ENCODE assay signal across 8 cellular contexts in the genomic region with DNA sequence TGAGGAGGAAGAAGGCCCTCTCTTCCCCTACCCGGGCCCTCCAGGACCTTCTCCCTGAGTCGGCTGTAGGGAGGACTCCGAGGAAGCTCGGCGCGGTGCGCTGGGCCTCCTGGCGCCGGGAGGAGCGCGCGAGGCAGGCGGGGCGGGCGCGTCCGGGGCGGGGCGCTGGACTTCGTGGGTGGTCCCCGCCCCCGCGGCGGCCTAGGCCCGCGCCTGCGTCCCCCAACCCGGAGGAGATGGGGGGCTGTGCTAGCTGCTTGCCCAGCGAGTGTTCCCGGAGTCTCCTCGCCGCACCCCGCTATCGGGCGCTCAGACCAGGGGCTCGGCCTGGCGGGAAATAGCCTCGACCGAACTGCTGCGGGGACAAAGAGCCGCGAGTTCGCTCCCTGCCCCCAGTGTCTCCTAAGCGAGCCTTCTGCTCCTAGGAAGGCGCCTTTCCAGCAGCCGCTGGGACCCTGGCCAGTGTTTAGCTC. TPM values are rescaled to one million over a fixed set of nuclear protein-coding genes. Genes with fewer than 3 reads are reported as not detected.
A peak's percentile ranks its signal among the peaks of the same experiment; 100 is the strongest.
DNase-seq lines count a peak whose midpoint lies in the region; ATAC-seq and TF ChIP-seq lines count a peak whose summit lies in the region.

No MANE protein-coding gene starts in this region.

- peak; percentile 68 for ATAC-seq in esophagus mucosa
- no peak for ATAC-seq in GM18907 (IDR thresholded peaks at IDR 0.05; ENCODE audit: unreplicated experiment)

- H3K4me2 ChIP-seq in BLaER1 = peak overlapping the region; percentile 77

- TF ChIP-seq CTCF in HFF-Myc (IDR thresholded peaks at IDR 0.05; ENCODE audit: low read depth, low read length, missing control alignments) (no peak), neural crest cell (conservative IDR thresholded peaks at IDR 0.05) (no peak)

- H3K27me3 ChIP-seq in BLaER1 = peaks cover 36% of the 10 kb centered on the region

- peaks cover 15% of the 10 kb centered on the region for H3K27me3 Mint-ChIP-seq in activated CD4-positive, alpha-beta memory T cell treated with anti-CD3 and anti-CD28 coated beads for 36 hours
- H3K27me3 Mint-ChIP-seq in neural crest cell (ENCODE audit: low read depth) = peaks cover 23% of the 10 kb centered on the region

- peaks cover 47% of the 10 kb centered on the region for H3K36me3 ChIP-seq in BLaER1

- H3K4me3 ChIP-seq in BLaER1 (peak overlapping the region; percentile 61), HFF-Myc (replicated peaks; ENCODE audit: low read depth, low read length) (peak overlapping the region; percentile 32)

- H3K9me3 ChIP-seq in BLaER1 = no peaks in the 10 kb centered on the region

- no peaks in the 10 kb centered on the region for H4K20me1 ChIP-seq in BLaER1

- H3K27ac Mint-ChIP-seq in activated CD4-positive, alpha-beta memory T cell treated with anti-CD3 and anti-CD28 coated beads for 36 hours = no peak overlapping the region
- H3K27ac Mint-ChIP-seq in neural crest cell (ENCODE audit: unreplicated experiment) = peak overlapping the region; percentile 93

- H3K27ac ChIP-seq in BLaER1 = peak overlapping the region; percentile 72

- DNase-seq in HFF-Myc (ENCODE audit: extremely low read depth, low read depth) (no peak), neural crest cell (ENCODE audit: low read depth, low spot score) (peak; percentile 40), HT-29 (ENCODE audit: low spot score) (no peak), NCI-H446 treated with DMSO at 0.1 percent for 48 hours (lab: John Stamatoyannopoulos, UW) (no peak)
- peak; percentile 40 for DNase-seq in activated CD4-positive, alpha-beta memory T cell treated with anti-CD3 and anti-CD28 coated beads for 36 hours

- POLR2A ChIA-PET in activated CD4-positive, alpha-beta memory T cell treated with anti-CD3 and anti-CD28 coated beads for 36 hours (lab: Charles Lee) = no interaction called here

- intact Hi-C loops in activated CD4-positive, alpha-beta memory T cell treated with anti-CD3 and anti-CD28 coated beads for 36 hours (cut with micrococcal nuclease) = no loop called here

- no peaks in the 10 kb centered on the region for H3K36me3 Mint-ChIP-seq in activated CD4-positive, alpha-beta memory T cell treated with anti-CD3 and anti-CD28 coated beads for 36 hours
- peaks cover 2% of the 10 kb centered on the region for H3K36me3 Mint-ChIP-seq in neural crest cell (ENCODE audit: low read depth)

- CTCF ChIA-PET in activated CD4-positive, alpha-beta memory T cell treated with anti-CD3 and anti-CD28 coated beads for 36 hours (lab: Charles Lee) = interaction anchor here (1.2 to 3.5 kb wide), 2 partner anchors 31 to 41 kb away, joined by 3 to 13 read pairs; no protein-coding TSS in a partner anchor

- H3K4me1 ChIP-seq in BLaER1 = peaks cover 15% of the 10 kb centered on the region

- peaks cover 11% of the 10 kb centered on the region for H3K4me1 Mint-ChIP-seq in activated CD4-positive, alpha-beta memory T cell treated with anti-CD3 and anti-CD28 coated beads for 36 hours (ENCODE audit: low read depth)
- H3K4me1 Mint-ChIP-seq in neural crest cell = peaks cover 17% of the 10 kb centered on the region

- peak overlapping the region; percentile 66; the same call in 1 of the 2 replicates for H3K9ac ChIP-seq in BLaER1

- H3K4me3 Mint-ChIP-seq in activated CD4-positive, alpha-beta memory T cell treated with anti-CD3 and anti-CD28 coated beads for 36 hours = peak overlapping the region; percentile 57
- H3K4me3 Mint-ChIP-seq in neural crest cell = peak overlapping the region; percentile 77

- no peaks in the 10 kb centered on the region for H3K9me3 Mint-ChIP-seq in activated CD4-positive, alpha-beta memory T cell treated with anti-CD3 and anti-CD28 coated beads for 36 hours
- no peaks in the 10 kb centered on the region for H3K9me3 Mint-ChIP-seq in neural crest cell

RNA-seq across cellular contexts. Expression of gene SMO, which starts 19.2 kb away (rescaled TPM):
- total RNA-seq in activated CD4-positive, alpha-beta memory T cell treated with anti-CD3 and anti-CD28 coated beads for 36 hours = under 1 TPM; 0.12 to 0.21 TPM
- 7.1 TPM for total RNA-seq in esophagus mucosa
- 104 and 119 TPM in 2 replicates for total RNA-seq in neural crest cell
- not detected in 2 replicates for total RNA-seq in HT-29 (2014; rRNA removed; shearing (Covaris generic))

RNA-seq across cellular contexts. Expression of gene TSPAN33, which starts 24.7 kb away (rescaled TPM):
- 1 to 10 TPM; 3.3 to 4.1 TPM for total RNA-seq in activated CD4-positive, alpha-beta memory T cell treated with anti-CD3 and anti-CD28 coated beads for 36 hours
- total RNA-seq in esophagus mucosa (1.6 TPM), neural crest cell (15.9 and 16.7 TPM in 2 replicates)
- total RNA-seq in HT-29 (2014; rRNA removed; shearing (Covaris generic)) = 0.89 and 1.6 TPM in 2 replicates

RNA-seq across cellular contexts. Expression of gene AHCYL2, which starts 55.6 kb away (rescaled TPM):
- 10 to 100 TPM; 16.4 to 17.1 TPM for total RNA-seq in activated CD4-positive, alpha-beta memory T cell treated with anti-CD3 and anti-CD28 coated beads for 36 hours
- total RNA-seq in esophagus mucosa (25.9 TPM), neural crest cell (18.7 and 19.1 TPM in 2 replicates)
- 8.4 and 8.6 TPM in 2 replicates for total RNA-seq in HT-29 (2014; rRNA removed; shearing (Covaris generic))

Comparison
In these comparisons a context has a peak if more than half of its experiments do, and no peak if none do; other contexts are left out.
1. DNase-seq: peak in activated CD4-positive, alpha-beta memory T cell treated with anti-CD3 and anti-CD28 coated beads for 36 hours (single experiment) and neural crest cell (single experiment); none in HFF-Myc (single experiment), HT-29 (single experiment) and NCI-H446 treated with DMSO at 0.1 percent for 48 hours (single experiment).
2. RNA of gene SMO, which starts 19.2 kb away (total RNA-seq): 104 to 119 TPM in neural crest cell; 7.1 TPM in esophagus mucosa (single experiment), 0.12 to 0.21 TPM in activated CD4-positive, alpha-beta memory T cell treated with anti-CD3 and anti-CD28 coated beads for 36 hours and not detected in HT-29; every median in the first group is over 10 times any median in the second.